In the genomic region with DNA sequence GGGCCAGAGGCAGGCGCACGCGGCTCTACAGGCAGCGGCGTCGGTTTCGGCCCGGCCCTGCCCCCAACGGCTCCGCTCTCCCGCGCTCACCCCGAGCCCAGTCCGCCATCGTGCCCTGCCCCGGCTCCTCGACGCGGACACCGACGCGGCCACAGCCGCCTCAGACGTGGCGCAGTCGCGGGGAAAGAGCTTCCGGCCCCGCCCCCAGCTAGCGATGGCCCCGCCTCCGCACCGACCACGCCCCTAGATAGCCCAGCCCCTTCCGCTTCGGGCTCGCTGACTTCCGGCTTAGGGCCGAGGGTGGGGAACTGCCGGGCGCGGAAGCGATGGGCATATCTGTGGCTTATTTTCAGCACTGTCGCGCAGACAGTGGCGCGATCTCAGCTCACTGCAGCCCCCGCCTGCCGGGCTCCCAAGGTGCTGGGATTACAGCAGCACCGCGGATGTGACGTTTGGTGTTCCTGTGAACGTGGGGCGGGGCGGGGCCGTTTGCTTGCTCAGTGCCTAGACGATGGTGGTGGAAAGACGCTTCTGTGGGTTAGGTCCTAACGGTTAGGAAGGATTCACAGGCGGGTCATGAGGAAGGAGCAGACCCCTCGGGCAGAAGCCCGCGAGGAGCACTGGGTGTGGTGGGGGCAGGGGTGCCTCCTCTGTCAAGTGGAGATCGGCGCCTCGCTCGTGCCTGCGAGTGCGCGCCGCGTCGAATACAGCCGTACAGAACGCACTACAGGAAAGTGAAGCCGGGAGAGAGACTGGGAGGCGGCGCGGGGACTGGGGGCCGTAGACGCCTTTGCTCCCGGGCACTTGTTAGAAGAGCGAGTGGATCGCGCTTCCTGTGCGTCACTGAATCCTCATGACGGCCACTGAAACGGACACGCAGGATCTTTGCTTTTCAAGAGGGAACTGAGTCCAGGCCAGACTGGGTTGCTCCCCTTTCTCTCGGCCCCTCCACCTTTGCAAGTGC, we compare ENCODE assay signal across 1 cellular context.
TF ChIP-seq lines count a peak whose summit lies in the region.

A gene with protein sequence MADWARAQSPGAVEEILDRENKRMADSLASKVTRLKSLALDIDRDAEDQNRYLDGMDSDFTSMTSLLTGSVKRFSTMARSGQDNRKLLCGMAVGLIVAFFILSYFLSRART (minus strand): TSS at position 187 of the 964 bp plus-strand sequence. CDS start 78 bp downstream, at position 109.
A gene (plus strand): TSS at position 496 of the 964 bp plus-strand sequence. CDS start 1,147 bp downstream, outside the sequence.

TF ChIP-seq in K562, 482 proteins besides CTCF, POLR2A, EP300 and RAD21 (continued from another document and continues in another):
- TF ChIP-seq, protein P1, sequence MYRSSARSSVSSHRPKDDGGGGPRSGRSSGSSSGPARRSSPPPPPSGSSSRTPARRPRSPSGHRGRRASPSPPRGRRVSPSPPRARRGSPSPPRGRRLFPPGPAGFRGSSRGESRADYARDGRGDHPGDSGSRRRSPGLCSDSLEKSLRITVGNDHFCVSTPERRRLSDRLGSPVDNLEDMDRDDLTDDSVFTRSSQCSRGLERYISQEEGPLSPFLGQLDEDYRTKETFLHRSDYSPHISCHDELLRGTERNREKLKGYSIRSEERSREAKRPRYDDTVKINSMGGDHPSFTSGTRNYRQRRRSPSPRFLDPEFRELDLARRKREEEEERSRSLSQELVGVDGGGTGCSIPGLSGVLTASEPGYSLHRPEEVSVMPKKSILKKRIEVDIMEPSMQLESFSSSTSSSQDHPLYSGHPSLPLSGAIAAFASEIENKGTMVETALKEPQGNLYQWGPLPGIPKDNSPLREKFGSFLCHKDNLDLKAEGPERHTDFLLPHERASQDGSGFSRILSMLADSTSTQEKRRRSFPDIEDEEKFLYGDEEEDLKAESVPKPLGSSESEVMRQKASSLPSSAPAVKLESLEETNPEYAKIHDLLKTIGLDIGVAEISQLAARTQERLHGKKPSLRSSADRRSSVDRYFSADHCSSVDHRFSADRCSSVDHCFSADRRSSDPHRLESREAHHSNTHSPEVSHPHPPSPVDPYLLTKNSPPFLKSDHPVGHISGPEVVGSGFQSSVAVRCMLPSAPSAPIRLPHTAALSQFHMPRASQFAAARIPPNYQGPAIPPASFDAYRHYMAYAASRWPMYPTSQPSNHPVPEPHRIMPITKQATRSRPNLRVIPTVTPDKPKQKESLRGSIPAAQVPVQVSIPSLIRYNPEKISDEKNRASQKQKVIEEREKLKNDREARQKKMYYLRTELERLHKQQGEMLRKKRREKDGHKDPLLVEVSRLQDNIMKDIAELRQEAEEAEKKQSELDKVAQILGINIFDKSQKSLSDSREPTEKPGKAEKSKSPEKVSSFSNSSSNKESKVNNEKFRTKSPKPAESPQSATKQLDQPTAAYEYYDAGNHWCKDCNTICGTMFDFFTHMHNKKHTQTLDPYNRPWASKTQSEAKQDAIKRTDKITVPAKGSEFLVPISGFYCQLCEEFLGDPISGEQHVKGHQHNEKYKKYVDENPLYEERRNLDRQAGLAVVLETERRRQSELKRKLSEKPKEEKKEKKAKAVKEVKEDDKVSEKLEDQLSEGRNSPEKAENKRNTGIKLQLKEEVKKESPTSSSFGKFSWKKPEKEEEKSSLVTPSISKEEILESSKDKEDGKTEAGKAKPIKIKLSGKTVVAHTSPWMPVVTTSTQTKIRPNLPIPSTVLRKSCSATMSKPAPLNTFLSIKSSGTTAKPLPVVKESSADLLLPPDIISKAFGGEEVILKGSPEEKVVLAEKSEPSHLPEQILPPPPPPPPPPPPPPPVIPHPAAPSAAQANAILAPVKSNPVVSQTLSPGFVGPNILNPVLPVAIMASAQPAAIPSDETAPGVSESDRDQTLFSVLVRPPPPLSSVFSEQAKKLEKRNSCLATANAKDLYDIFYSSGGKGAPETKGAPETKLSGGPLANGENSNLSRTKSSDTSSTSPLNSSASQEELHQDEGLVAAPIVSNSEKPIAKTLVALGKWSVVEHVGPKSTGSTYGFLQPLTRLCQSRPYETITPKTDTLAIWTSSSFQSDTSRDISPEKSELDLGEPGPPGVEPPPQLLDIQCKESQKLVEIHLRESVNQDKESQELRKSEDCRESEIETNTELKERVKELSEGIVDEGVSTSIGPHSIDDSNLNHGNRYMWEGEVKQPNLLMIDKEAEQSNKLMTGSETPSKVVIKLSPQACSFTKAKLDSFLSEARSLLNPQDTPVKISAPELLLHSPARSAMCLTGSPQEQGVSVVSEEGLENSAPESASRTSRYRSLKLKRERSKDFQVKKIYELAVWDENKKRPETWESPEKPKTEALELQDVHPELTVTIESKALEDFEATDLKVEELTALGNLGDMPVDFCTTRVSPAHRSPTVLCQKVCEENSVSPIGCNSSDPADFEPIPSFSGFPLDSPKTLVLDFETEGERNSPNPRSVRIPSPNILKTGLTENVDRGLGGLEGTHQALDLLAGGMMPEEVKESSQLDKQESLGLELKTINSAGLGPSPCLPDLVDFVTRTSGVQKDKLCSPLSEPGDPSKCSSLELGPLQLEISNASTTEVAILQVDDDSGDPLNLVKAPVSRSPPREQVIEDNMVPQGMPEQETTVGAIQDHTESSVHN (IDR thresholded peaks at IDR 0.05; ENCODE audit: borderline replicate concordance in 1 of 2, low read depth in 1 of 2): no peak
- TF ChIP-seq FOXM1 (IDR thresholded peaks at IDR 0.05; ENCODE audit: low read depth): no peak
- no peak for TF ChIP-seq FOXM1 (CRISPR knock-in tag; IDR thresholded peaks at IDR 0.05; ENCODE audit: low read depth)
- TF ChIP-seq, protein P2, sequence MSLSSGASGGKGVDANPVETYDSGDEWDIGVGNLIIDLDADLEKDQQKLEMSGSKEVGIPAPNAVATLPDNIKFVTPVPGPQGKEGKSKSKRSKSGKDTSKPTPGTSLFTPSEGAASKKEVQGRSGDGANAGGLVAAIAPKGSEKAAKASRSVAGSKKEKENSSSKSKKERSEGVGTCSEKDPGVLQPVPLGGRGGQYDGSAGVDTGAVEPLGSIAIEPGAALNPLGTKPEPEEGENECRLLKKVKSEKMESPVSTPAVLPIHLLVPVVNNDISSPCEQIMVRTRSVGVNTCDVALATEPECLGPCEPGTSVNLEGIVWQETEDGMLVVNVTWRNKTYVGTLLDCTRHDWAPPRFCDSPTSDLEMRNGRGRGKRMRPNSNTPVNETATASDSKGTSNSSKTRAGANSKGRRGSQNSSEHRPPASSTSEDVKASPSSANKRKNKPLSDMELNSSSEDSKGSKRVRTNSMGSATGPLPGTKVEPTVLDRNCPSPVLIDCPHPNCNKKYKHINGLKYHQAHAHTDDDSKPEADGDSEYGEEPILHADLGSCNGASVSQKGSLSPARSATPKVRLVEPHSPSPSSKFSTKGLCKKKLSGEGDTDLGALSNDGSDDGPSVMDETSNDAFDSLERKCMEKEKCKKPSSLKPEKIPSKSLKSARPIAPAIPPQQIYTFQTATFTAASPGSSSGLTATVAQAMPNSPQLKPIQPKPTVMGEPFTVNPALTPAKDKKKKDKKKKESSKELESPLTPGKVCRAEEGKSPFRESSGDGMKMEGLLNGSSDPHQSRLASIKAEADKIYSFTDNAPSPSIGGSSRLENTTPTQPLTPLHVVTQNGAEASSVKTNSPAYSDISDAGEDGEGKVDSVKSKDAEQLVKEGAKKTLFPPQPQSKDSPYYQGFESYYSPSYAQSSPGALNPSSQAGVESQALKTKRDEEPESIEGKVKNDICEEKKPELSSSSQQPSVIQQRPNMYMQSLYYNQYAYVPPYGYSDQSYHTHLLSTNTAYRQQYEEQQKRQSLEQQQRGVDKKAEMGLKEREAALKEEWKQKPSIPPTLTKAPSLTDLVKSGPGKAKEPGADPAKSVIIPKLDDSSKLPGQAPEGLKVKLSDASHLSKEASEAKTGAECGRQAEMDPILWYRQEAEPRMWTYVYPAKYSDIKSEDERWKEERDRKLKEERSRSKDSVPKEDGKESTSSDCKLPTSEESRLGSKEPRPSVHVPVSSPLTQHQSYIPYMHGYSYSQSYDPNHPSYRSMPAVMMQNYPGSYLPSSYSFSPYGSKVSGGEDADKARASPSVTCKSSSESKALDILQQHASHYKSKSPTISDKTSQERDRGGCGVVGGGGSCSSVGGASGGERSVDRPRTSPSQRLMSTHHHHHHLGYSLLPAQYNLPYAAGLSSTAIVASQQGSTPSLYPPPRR (CRISPR knock-in tag; IDR thresholded peaks at IDR 0.05; ENCODE audit: borderline replicate concordance): 0 out of 2 replicates have a peak, but pooled peaks have one; percentile 9
- TF ChIP-seq, protein P3, sequence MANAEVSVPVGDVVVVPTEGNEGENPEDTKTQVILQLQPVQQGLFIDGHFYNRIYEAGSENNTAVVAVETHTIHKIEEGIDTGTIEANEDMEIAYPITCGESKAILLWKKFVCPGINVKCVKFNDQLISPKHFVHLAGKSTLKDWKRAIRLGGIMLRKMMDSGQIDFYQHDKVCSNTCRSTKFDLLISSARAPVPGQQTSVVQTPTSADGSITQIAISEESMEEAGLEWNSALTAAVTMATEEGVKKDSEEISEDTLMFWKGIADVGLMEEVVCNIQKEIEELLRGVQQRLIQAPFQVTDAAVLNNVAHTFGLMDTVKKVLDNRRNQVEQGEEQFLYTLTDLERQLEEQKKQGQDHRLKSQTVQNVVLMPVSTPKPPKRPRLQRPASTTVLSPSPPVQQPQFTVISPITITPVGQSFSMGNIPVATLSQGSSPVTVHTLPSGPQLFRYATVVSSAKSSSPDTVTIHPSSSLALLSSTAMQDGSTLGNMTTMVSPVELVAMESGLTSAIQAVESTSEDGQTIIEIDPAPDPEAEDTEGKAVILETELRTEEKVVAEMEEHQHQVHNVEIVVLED (CRISPR knock-in tag; IDR thresholded peaks at IDR 0.05): no peak
- TF ChIP-seq, protein P4, sequence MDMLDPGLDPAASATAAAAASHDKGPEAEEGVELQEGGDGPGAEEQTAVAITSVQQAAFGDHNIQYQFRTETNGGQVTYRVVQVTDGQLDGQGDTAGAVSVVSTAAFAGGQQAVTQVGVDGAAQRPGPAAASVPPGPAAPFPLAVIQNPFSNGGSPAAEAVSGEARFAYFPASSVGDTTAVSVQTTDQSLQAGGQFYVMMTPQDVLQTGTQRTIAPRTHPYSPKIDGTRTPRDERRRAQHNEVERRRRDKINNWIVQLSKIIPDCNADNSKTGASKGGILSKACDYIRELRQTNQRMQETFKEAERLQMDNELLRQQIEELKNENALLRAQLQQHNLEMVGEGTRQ (CRISPR knock-in tag; IDR thresholded peaks at IDR 0.05): no peak
- TF ChIP-seq HNRNPL (IDR thresholded peaks at IDR 0.05; ENCODE audit: low read depth, low read length): peak; percentile 83; the same call in 1 of the 2 replicates
- TF ChIP-seq CBFB (CRISPR knock-in tag; IDR thresholded peaks at IDR 0.05): no peak
- TF ChIP-seq ZNF12 (CRISPR knock-in tag; IDR thresholded peaks at IDR 0.05): peak; percentile 58; the same call in 1 of the 2 replicates
- TF ChIP-seq KDM1A (IDR thresholded peaks at IDR 0.05): no peak
- TF ChIP-seq NFXL1 (CRISPR knock-in tag; IDR thresholded peaks at IDR 0.05): no peak
- peak; percentile 73 for TF ChIP-seq FOXP1 (CRISPR knock-in tag; IDR thresholded peaks at IDR 0.05)
- TF ChIP-seq CREBBP (IDR thresholded peaks at IDR 0.05; ENCODE audit: low read depth, low read length): no peak
- no peak; the same call in none of the 2 replicates for TF ChIP-seq RB1 (IDR thresholded peaks at IDR 0.05; ENCODE audit: low read depth)
- no peak for TF ChIP-seq COPS2 (conservative IDR thresholded peaks at IDR 0.05)
- TF ChIP-seq ZNF224 (CRISPR knock-in tag; IDR thresholded peaks at IDR 0.05): no peak
- TF ChIP-seq KDM2B (CRISPR knock-in tag; IDR thresholded peaks at IDR 0.05): no peak
- no peak for TF ChIP-seq HEY1 (CRISPR knock-in tag; IDR thresholded peaks at IDR 0.05; ENCODE audit: borderline replicate concordance)
- TF ChIP-seq, protein P5, sequence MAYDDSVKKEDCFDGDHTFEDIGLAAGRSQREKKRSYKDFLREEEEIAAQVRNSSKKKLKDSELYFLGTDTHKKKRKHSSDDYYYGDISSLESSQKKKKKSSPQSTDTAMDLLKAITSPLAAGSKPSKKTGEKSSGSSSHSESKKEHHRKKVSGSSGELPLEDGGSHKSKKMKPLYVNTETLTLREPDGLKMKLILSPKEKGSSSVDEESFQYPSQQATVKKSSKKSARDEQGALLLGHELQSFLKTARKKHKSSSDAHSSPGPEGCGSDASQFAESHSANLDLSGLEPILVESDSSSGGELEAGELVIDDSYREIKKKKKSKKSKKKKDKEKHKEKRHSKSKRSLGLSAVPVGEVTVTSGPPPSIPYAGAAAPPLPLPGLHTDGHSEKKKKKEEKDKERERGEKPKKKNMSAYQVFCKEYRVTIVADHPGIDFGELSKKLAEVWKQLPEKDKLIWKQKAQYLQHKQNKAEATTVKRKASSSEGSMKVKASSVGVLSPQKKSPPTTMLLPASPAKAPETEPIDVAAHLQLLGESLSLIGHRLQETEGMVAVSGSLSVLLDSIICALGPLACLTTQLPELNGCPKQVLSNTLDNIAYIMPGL (CRISPR knock-in tag; IDR thresholded peaks at IDR 0.05): peak; percentile 81; the same call in 1 of the 2 replicates
- no peak for TF ChIP-seq ILK (tag; IDR thresholded peaks at IDR 0.05; ENCODE audit: borderline replicate concordance, low read depth)
- TF ChIP-seq, protein P6, sequence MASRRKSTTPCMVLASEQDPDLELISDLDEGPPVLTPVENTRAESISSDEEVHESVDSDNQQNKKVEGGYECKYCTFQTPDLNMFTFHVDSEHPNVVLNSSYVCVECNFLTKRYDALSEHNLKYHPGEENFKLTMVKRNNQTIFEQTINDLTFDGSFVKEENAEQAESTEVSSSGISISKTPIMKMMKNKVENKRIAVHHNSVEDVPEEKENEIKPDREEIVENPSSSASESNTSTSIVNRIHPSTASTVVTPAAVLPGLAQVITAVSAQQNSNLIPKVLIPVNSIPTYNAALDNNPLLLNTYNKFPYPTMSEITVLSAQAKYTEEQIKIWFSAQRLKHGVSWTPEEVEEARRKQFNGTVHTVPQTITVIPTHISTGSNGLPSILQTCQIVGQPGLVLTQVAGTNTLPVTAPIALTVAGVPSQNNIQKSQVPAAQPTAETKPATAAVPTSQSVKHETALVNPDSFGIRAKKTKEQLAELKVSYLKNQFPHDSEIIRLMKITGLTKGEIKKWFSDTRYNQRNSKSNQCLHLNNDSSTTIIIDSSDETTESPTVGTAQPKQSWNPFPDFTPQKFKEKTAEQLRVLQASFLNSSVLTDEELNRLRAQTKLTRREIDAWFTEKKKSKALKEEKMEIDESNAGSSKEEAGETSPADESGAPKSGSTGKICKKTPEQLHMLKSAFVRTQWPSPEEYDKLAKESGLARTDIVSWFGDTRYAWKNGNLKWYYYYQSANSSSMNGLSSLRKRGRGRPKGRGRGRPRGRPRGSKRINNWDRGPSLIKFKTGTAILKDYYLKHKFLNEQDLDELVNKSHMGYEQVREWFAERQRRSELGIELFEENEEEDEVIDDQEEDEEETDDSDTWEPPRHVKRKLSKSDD (conservative IDR thresholded peaks at IDR 0.05; ENCODE audit: low read length): no peak
- TF ChIP-seq, protein P7, sequence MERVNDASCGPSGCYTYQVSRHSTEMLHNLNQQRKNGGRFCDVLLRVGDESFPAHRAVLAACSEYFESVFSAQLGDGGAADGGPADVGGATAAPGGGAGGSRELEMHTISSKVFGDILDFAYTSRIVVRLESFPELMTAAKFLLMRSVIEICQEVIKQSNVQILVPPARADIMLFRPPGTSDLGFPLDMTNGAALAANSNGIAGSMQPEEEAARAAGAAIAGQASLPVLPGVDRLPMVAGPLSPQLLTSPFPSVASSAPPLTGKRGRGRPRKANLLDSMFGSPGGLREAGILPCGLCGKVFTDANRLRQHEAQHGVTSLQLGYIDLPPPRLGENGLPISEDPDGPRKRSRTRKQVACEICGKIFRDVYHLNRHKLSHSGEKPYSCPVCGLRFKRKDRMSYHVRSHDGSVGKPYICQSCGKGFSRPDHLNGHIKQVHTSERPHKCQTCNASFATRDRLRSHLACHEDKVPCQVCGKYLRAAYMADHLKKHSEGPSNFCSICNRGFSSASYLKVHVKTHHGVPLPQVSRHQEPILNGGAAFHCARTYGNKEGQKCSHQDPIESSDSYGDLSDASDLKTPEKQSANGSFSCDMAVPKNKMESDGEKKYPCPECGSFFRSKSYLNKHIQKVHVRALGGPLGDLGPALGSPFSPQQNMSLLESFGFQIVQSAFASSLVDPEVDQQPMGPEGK (CRISPR knock-in tag; IDR thresholded peaks at IDR 0.05; ENCODE audit: borderline replicate concordance): no peak
- peak; percentile 77 for TF ChIP-seq MBD2 (IDR thresholded peaks at IDR 0.05; ENCODE audit: borderline replicate concordance, low read depth)
- TF ChIP-seq TAL1 (IDR thresholded peaks at IDR 0.05): no peak
- TF ChIP-seq RHOXF2B (CRISPR knock-in tag; conservative IDR thresholded peaks at IDR 0.05): no peak
- TF ChIP-seq BCOR (IDR thresholded peaks at IDR 0.05): no peak
- TF ChIP-seq MCM7 (IDR thresholded peaks at IDR 0.05): no peak
